Comparison of ENCODE assay signal across 16 cellular contexts in the genomic region with DNA sequence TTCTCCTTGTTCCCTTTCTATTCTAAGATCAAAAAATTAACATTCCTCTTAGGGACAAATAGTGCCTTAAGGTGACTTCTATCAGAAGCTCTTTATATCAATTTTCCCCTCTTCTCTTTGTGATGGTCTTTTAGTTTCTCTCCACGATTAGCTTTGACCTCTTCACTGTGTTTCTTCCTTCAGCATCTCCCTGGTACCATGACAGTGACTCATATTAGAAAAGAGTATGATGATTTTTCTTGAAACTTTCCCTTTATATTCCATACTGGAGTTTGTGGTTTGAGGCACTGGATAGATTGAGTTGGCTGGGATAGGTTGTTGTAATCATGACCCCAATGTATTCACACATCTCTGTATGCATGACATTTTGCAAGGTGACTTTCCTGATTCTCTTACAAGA.
DNase-seq lines count a peak whose midpoint lies in the region; ATAC-seq and TF ChIP-seq lines count a peak whose summit lies in the region.
"Had no signal": no experiment of that assay in that cellular context is flagged by ENCODE, and none has a peak within 500 bp of the region (broad histone marks: within the 10 kb centered on the region; RNA-seq: fewer than 3 reads in every experiment).

No MANE protein-coding gene starts in this region.

- DNase-seq in SK-N-MC (ENCODE audit: low read depth, low spot score) (no peak), foreskin melanocyte (peak; percentile 51), DMS79 (lab: John Stamatoyannopoulos, UW) (no peak), left lung (no peak)
- DNase-seq in stimulated activated CD4-positive, alpha-beta T cell treated with anti-CD3 and anti-CD28 coated beads, Interleukin-4, amount 100 ng/mL, for 24 hours = no peak
- DNase-seq: ACHN; BE2C; C1 segment of cervical spinal cord; Caco-2; CD4-positive, CD25-positive, alpha-beta regulatory T cell; CD8-positive, alpha-beta memory T cell; GDM1; HCEC 1CT had no signal

- H3K4me3 ChIP-seq in Loucy (ENCODE audit: low read length, poor library complexity, severe bottlenecking) (no peak overlapping the region), SK-N-MC (peak overlapping the region; percentile 69), rectal smooth muscle tissue (ENCODE audit: low read length) (no peak overlapping the region), left lung (no peak overlapping the region)
- H3K4me3 ChIP-seq: GM23338 had no signal

- intact Hi-C loops in left lung (cut with DNase I) = no loop called here

- TF ChIP-seq CTCF in Loucy (conservative IDR thresholded peaks at IDR 0.05; ENCODE audit: low read length) = no peak
- TF ChIP-seq CTCF in left lung (IDR thresholded peaks at IDR 0.05) = no peak

- H3K9ac ChIP-seq in Loucy (ENCODE audit: low read depth, low read length, poor library complexity, severe bottlenecking) = no peak overlapping the region
- peak overlapping the region; percentile 11 for H3K9ac ChIP-seq in SK-N-MC (ENCODE audit: insufficient read length)
- H3K9ac ChIP-seq in rectal smooth muscle tissue (ENCODE audit: low read length) = no peak overlapping the region

- H3K27me3 ChIP-seq in Loucy (ENCODE audit: insufficient read depth, low read length, poor library complexity, severe bottlenecking) = no peaks in the 10 kb centered on the region
- H3K27me3 ChIP-seq in rectal smooth muscle tissue (ENCODE audit: control insufficient read depth, insufficient read depth, low read length) = no peaks in the 10 kb centered on the region
- H3K27me3 ChIP-seq in left lung = no peaks in the 10 kb centered on the region
- H3K27me3 ChIP-seq: BE2C had no signal

- H3K9me3 ChIP-seq in Loucy (ENCODE audit: insufficient read depth, low read depth, low read length) (no peaks in the 10 kb centered on the region), SK-N-MC (ENCODE audit: low read depth, low read length) (no peaks in the 10 kb centered on the region), left lung (no peaks in the 10 kb centered on the region)
- H3K9me3 ChIP-seq: BE2C, Caco-2 had no signal

- H3K36me3 ChIP-seq in Loucy (ENCODE audit: insufficient read depth, low read length) = no peaks in the 10 kb centered on the region
- no peaks in the 10 kb centered on the region for H3K36me3 ChIP-seq in SK-N-MC (ENCODE audit: insufficient read depth, low read length)
- H3K36me3 ChIP-seq in rectal smooth muscle tissue (ENCODE audit: control insufficient read depth, insufficient read depth, low read length) = no peaks in the 10 kb centered on the region
- no peaks in the 10 kb centered on the region for H3K36me3 ChIP-seq in left lung
- H3K36me3 ChIP-seq: BE2C had no signal

- no peaks in the 10 kb centered on the region for H4K20me1 ChIP-seq in Loucy (ENCODE audit: insufficient read depth, low read length, poor library complexity, severe bottlenecking)

- peak overlapping the region; percentile 24 for H3K4me2 ChIP-seq in Loucy (ENCODE audit: low read depth, low read length, poor library complexity, severe bottlenecking)
- H3K4me2 ChIP-seq: GM23338 had no signal

- no peaks in the 10 kb centered on the region for H3F3A ChIP-seq in Loucy (ENCODE audit: low read depth)

- no peaks in the 10 kb centered on the region for H3K9me2 ChIP-seq in Loucy (replicated peaks; ENCODE audit: low read depth, low read length)

- no peak overlapping the region for H2AFZ ChIP-seq in Loucy (ENCODE audit: low read length)
- H2AFZ ChIP-seq: GM23338 had no signal

- ATAC-seq in left lung = no peak
- ATAC-seq: GM23338 had no signal

- H3K27ac ChIP-seq in SK-N-MC (no peak overlapping the region), rectal smooth muscle tissue (ENCODE audit: low read depth, low read length) (peak overlapping the region; percentile 12), left lung (no peak overlapping the region)

- peaks cover 2% of the 10 kb centered on the region for H3K4me1 ChIP-seq in Loucy (ENCODE audit: insufficient read depth, low read length, poor library complexity, severe bottlenecking)
- peaks cover 27% of the 10 kb centered on the region for H3K4me1 ChIP-seq in rectal smooth muscle tissue (ENCODE audit: control insufficient read depth, insufficient read depth, low read length)
- H3K4me1 ChIP-seq in left lung = peaks cover 7 to 23% of the 10 kb centered on the region in 2 donors
- H3K4me1 ChIP-seq: BE2C, Caco-2 had no signal

- H3K79me2 ChIP-seq in Loucy (ENCODE audit: insufficient read depth, low read length) = no peaks in the 10 kb centered on the region
